Comparison of ENCODE assay signal across 9 cellular contexts in the genomic region with DNA sequence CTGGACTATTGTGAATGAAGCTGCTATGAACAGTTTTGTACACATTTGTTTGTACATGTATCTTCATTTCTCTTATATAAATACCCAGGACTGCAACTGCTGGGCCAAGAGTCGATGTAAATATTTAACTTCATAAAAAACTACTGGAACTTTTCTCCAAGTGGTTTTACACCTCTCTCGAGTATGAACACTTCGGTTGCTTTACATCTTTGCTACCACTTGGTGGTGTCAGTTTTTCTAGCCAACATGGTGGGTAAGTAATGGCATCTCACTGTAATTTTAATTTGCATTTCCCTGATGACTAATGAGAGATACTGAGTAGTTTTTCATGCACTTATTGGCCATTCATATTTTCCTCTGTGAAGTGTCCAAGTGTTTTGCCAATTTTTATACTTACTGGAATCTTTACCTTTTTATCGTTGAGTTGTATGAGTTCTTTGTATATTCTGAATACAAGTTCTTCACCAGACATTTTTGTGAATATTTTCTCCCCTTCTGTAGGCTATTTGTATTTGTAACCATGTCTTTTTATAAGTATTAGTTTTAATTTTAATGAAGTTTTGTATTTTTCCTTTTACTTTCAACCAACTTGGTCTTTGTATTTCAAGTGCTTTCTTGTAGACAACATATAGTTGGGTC. TPM values are rescaled to one million over a fixed set of nuclear protein-coding genes. Genes with fewer than 3 reads are reported as not detected.
DNase-seq lines count a peak whose midpoint lies in the region; ATAC-seq and TF ChIP-seq lines count a peak whose summit lies in the region.
"Had no signal": no experiment of that assay in that cellular context is flagged by ENCODE, and none has a peak within 500 bp of the region (broad histone marks: within the 10 kb centered on the region; RNA-seq: fewer than 3 reads in every experiment).

No MANE protein-coding gene starts in this region.

- H3K4me1 ChIP-seq in MM.1S (ENCODE audit: low read length): no peaks in the 10 kb centered on the region
- H3K4me1 ChIP-seq: SJSA1 had no signal

- no peaks in the 10 kb centered on the region for H3K9me2 ChIP-seq in MM.1S (replicated peaks; ENCODE audit: insufficient read depth, low read length)

- H3K27me3 Mint-ChIP-seq in CD14-positive monocyte (ENCODE audit: low read depth in 3 of 3): no peaks in the 10 kb centered on the region
- no peaks in the 10 kb centered on the region for H3K27me3 Mint-ChIP-seq in nephron progenitor cell (ENCODE audit: low read depth, poor library complexity)

- H3K27ac ChIP-seq in MM.1S (ENCODE audit: low read length): no peak overlapping the region
- H3K27ac ChIP-seq: SJSA1 had no signal

- H3K27me3 ChIP-seq in MM.1S (replicated peaks; ENCODE audit: insufficient read depth, low read length): no peaks in the 10 kb centered on the region

- H3K36me3 ChIP-seq in MM.1S (replicated peaks; ENCODE audit: insufficient read depth, low read length): no peaks in the 10 kb centered on the region
- H3K36me3 ChIP-seq: SJSA1 had no signal

- H3K36me3 Mint-ChIP-seq in CD14-positive monocyte (no peaks in the 10 kb centered on the region), nephron progenitor cell (ENCODE audit: low read depth) (peaks cover 27% of the 10 kb centered on the region)

- H3K4me1 Mint-ChIP-seq in CD14-positive monocyte (peaks cover 6% of the 10 kb centered on the region), nephron progenitor cell (no peaks in the 10 kb centered on the region)

- H3F3A ChIP-seq in MM.1S (ENCODE audit: insufficient read depth, low read length): no peaks in the 10 kb centered on the region

- no peak for DNase-seq in CD14-positive monocyte (ENCODE audit: low spot score)
- peak; percentile 48 for DNase-seq in MM.1S
- DNase-seq in astrocyte of the hippocampus (ENCODE audit: low read depth, low spot score): peak; percentile 36
- DNase-seq in nephron progenitor cell: no peak
- no peak for DNase-seq in SK-N-DZ (ENCODE audit: low spot score)
- no peak for DNase-seq in posterior vena cava (ENCODE audit: low spot score)

- no peak overlapping the region for H3K9ac ChIP-seq in MM.1S (ENCODE audit: low read length)

- H3K27ac Mint-ChIP-seq in CD14-positive monocyte: no peak overlapping the region
- H3K27ac Mint-ChIP-seq in nephron progenitor cell: no peak overlapping the region

- H4K20me1 ChIP-seq in MM.1S (ENCODE audit: insufficient read depth, low read length): no peaks in the 10 kb centered on the region

- H3K4me3 Mint-ChIP-seq in CD14-positive monocyte: no peak overlapping the region
- H3K4me3 Mint-ChIP-seq in nephron progenitor cell: no peak overlapping the region

- peaks cover 0 to 3% (median 0%) of the 10 kb centered on the region in 7 donors for H3K9me3 Mint-ChIP-seq in CD14-positive monocyte
- H3K9me3 Mint-ChIP-seq in nephron progenitor cell: no peaks in the 10 kb centered on the region

- H2AFZ ChIP-seq in MM.1S (ENCODE audit: low read length): 0 out of 2 replicates have a peak overlapping the region, but pooled peaks have one; percentile 28

- H3K4me3 ChIP-seq in MM.1S (ENCODE audit: low read length): no peak overlapping the region
- H3K4me3 ChIP-seq: SJSA1 had no signal

- intact Hi-C loops in CD14-positive monocyte (cut with micrococcal nuclease): no loop called here
- intact Hi-C loops in posterior vena cava (cut with DNase I): no loop called here

- no peak overlapping the region for H3K4me2 ChIP-seq in MM.1S (ENCODE audit: low read depth, low read length)

- TF ChIP-seq CTCF in CD14-positive monocyte (IDR thresholded peaks at IDR 0.05) (peak; percentile 41), MM.1S (IDR thresholded peaks at IDR 0.05; ENCODE audit: low read length) (peak; percentile 65), nephron progenitor cell (IDR thresholded peaks at IDR 0.05) (peak; percentile 41)

- no peaks in the 10 kb centered on the region for H3K79me2 ChIP-seq in MM.1S (ENCODE audit: low read length)

- ATAC-seq in GM18520 (IDR thresholded peaks at IDR 0.05; ENCODE audit: unreplicated experiment) (peak; percentile 91), GM19324 (IDR thresholded peaks at IDR 0.05; ENCODE audit: low FRiP score, unreplicated experiment) (no peak)

- no peaks in the 10 kb centered on the region for H3K9me3 ChIP-seq in MM.1S (replicated peaks; ENCODE audit: insufficient read depth, low read length)
- H3K9me3 ChIP-seq: SJSA1 had no signal

RNA-seq across cellular contexts. Expression of a gene that starts 44.4 kb away (rescaled TPM):
- not detected for polyA plus RNA-seq in CD14-positive monocyte
- polyA plus RNA-seq in SK-N-DZ (2014; cell fraction: cytosol; rRNA removed): 0.39 and 0.71 TPM in 2 replicates
- 1.5 and 3.6 TPM in 2 replicates for polyA plus RNA-seq in SK-N-DZ (2014; cell fraction: nucleus; rRNA removed)
- 10 to 100 TPM; 39.7 to 54.5 TPM for total RNA-seq in posterior vena cava

Comparison
In these comparisons a context has a peak if more than half of its experiments do, and no peak if none do; other contexts are left out.
1. DNase-seq: peak in MM.1S (single experiment) and astrocyte of the hippocampus (single experiment); none in CD14-positive monocyte (single experiment), nephron progenitor cell (single experiment), SK-N-DZ (single experiment) and posterior vena cava (single experiment).
2. Peak in every context shown above with its lines, with median percentiles within 50 percentile points of each other: CTCF ChIP-seq.